ENCODE assay signal across 8 cellular contexts in genomic region chr3:174440350-174440716, GRCh38.
DNase-seq lines count a peak whose midpoint lies in the region; ATAC-seq and TF ChIP-seq lines count a peak whose summit lies in the region.

No MANE protein-coding gene starts in this region.

- ATAC-seq in Right ventricle myocardium superior (ENCODE audit: poor library complexity) (peak; percentile 28), Right ventricle myocardium inferior (no peak), HG03095 (IDR thresholded peaks at IDR 0.05; ENCODE audit: unreplicated experiment) (no peak), HG02588 (IDR thresholded peaks at IDR 0.05; ENCODE audit: unreplicated experiment) (no peak)

- H3K4me3 ChIP-seq in coronary artery (peak overlapping the region; percentile 94), mesodermal cell (ENCODE audit: extremely low read depth, insufficient read depth, low read length, poor library complexity, severe bottlenecking) (peak overlapping the region; percentile 64)

- no peaks in the 10 kb centered on the region for H3K36me3 ChIP-seq in mesodermal cell (ENCODE audit: control insufficient read depth, insufficient read depth, low read length)

- no peaks in the 10 kb centered on the region for H3K9me3 ChIP-seq in mesodermal cell (ENCODE audit: control insufficient read depth, low read length)

- intact Hi-C loops in Right ventricle myocardium superior (cut with DNase I) = no loop called here
- intact Hi-C loops in Right ventricle myocardium inferior (cut with DNase I) = loop anchor here (5.0 to 10.0 kb wide), 2 partner anchors 57 to 1046 kb away; partner anchors contain the start of gene NLGN1

- DNase-seq in Right ventricle myocardium superior (peak; percentile 41), Right ventricle myocardium inferior (ENCODE audit: missing footprints) (no peak), NCI-H748 (lab: John Stamatoyannopoulos, UW; ENCODE audit: unreplicated experiment) (peak; percentile 76), coronary artery (ENCODE audit: low spot score) (no peak), mucosa of gallbladder (ENCODE audit: low spot score) (no peak)

- H3K27ac ChIP-seq in coronary artery (peak overlapping the region; percentile 97 to 99), mesodermal cell (ENCODE audit: low read depth, low read length, severe bottlenecking) (peak overlapping the region; percentile 86)

- no peak for TF ChIP-seq CTCF in coronary artery (IDR thresholded peaks at IDR 0.05)

- 0 to 8% methylated on average over 1 to 2 of the region's 6 CpGs for WGBS in mesodermal cell (ENCODE audit: insufficient coverage in 2 of 2), 2 experiments

- peaks cover 16% of the 10 kb centered on the region for H3K4me1 ChIP-seq in mesodermal cell (ENCODE audit: control insufficient read depth, insufficient read depth, low read length, poor library complexity, severe bottlenecking)

Comparison
In these comparisons a context has a peak if more than half of its experiments do, and no peak if none do; other contexts are left out.
1. DNase-seq: peak in Right ventricle myocardium superior (single experiment) and NCI-H748 (single experiment); none in Right ventricle myocardium inferior (single experiment), coronary artery (single experiment) and mucosa of gallbladder (single experiment).